Comparison of ENCODE assay signal across 19 cellular contexts in genomic region chr6:155088856-155089255, GRCh38.
DNase-seq lines count a peak whose midpoint lies in the region; ATAC-seq, FAIRE-seq and TF ChIP-seq lines count a peak whose summit lies in the region.
"Had no signal": no experiment of that assay in that cellular context is flagged by ENCODE, and none has a peak within 500 bp of the region (broad histone marks: within the 10 kb centered on the region; RNA-seq: fewer than 3 reads in every experiment).

No MANE protein-coding gene starts in this region.

- H3K4me1 Mint-ChIP-seq in natural killer cell treated with Interleukin-12 subunit alpha and Interleukin-12 subunit beta and Interleukin-15 and Interleukin-18, amount 100 ng/mL, for 72 hours (ENCODE audit: low read depth in 2 of 2): peaks cover 4 to 13% of the 10 kb centered on the region in 2 donors

- DNase-seq in GM18507 (ENCODE audit: extremely low spot score, insufficient read length, low read depth): no peak
- peak; percentile 52 for DNase-seq in kidney tubule cell (ENCODE audit: low spot score)
- no peak for DNase-seq in right atrium auricular region (ENCODE audit: low spot score)
- no peak for DNase-seq in natural killer cell treated with Interleukin-12 subunit alpha and Interleukin-12 subunit beta and Interleukin-15 and Interleukin-18, amount 100 ng/mL, for 72 hours (ENCODE audit: low spot score)
- DNase-seq in osteoblast (ENCODE audit: insufficient read length, low spot score, missing footprints): no peak
- DNase-seq: GF-D8, Karpas-422, MM.1S, NCI-H1105, NCI-H1694 treated with DMSO at 0.1 percent for 48 hours, NCI-H446 had no signal

- no peak overlapping the region for H3K4me2 ChIP-seq in osteoblast (ENCODE audit: insufficient read depth, low read length)
- H3K4me2 ChIP-seq: A549 had no signal

- H3K4me3 ChIP-seq in right atrium auricular region: no peak overlapping the region
- H3K4me3 ChIP-seq in osteoblast (ENCODE audit: insufficient read depth, low read length): no peak overlapping the region
- H3K4me3 ChIP-seq: A549, SJSA1 had no signal

- H3K36me3 ChIP-seq in right atrium auricular region (no peaks in the 10 kb centered on the region), osteoblast (ENCODE audit: insufficient read depth, low read length) (no peaks in the 10 kb centered on the region)

- H3K9me3 Mint-ChIP-seq in natural killer cell treated with Interleukin-12 subunit alpha and Interleukin-12 subunit beta and Interleukin-15 and Interleukin-18, amount 100 ng/mL, for 72 hours: no peaks in the 10 kb centered on the region

- no peaks in the 10 kb centered on the region for H3K4me1 ChIP-seq in right atrium auricular region
- peaks cover 37% of the 10 kb centered on the region for H3K4me1 ChIP-seq in osteoblast (ENCODE audit: insufficient read depth, low read length)

- peaks cover 0 to 8% of the 10 kb centered on the region in 2 donors for H3K27me3 Mint-ChIP-seq in natural killer cell treated with Interleukin-12 subunit alpha and Interleukin-12 subunit beta and Interleukin-15 and Interleukin-18, amount 100 ng/mL, for 72 hours

- no peak overlapping the region for H2AFZ ChIP-seq in osteoblast (ENCODE audit: low read length)

- H3K27ac Mint-ChIP-seq in natural killer cell treated with Interleukin-12 subunit alpha and Interleukin-12 subunit beta and Interleukin-15 and Interleukin-18, amount 100 ng/mL, for 72 hours: no peak overlapping the region

- no peaks in the 10 kb centered on the region for H4K20me1 ChIP-seq in osteoblast (ENCODE audit: insufficient read depth, low read length)

- no peak overlapping the region for H3K27ac ChIP-seq in right atrium auricular region
- no peak overlapping the region for H3K27ac ChIP-seq in osteoblast (ENCODE audit: low read depth, low read length)
- H3K27ac ChIP-seq: A549, C4-2B, SJSA1 had no signal

- H3K9me3 ChIP-seq in right atrium auricular region: no peaks in the 10 kb centered on the region
- no peaks in the 10 kb centered on the region for H3K9me3 ChIP-seq in osteoblast (ENCODE audit: low read depth, low read length)
- H3K9me3 ChIP-seq: A549, SJSA1 had no signal

- FAIRE-seq in GM18507 (lab: Jason Lieb, UNC): peak; percentile 33
- FAIRE-seq: A549, D721Med, GM19239, H54 had no signal

- no peaks in the 10 kb centered on the region for H3K79me2 ChIP-seq in osteoblast (ENCODE audit: insufficient read depth, low read length)

- H3K4me3 Mint-ChIP-seq in natural killer cell treated with Interleukin-12 subunit alpha and Interleukin-12 subunit beta and Interleukin-15 and Interleukin-18, amount 100 ng/mL, for 72 hours: no peak overlapping the region

- peaks cover 18% of the 10 kb centered on the region for H3K36me3 Mint-ChIP-seq in natural killer cell treated with Interleukin-12 subunit alpha and Interleukin-12 subunit beta and Interleukin-15 and Interleukin-18, amount 100 ng/mL, for 72 hours

- no peak for TF ChIP-seq CTCF in right atrium auricular region (IDR thresholded peaks at IDR 0.05)
- no peak for TF ChIP-seq CTCF in osteoblast (IDR thresholded peaks at IDR 0.05; ENCODE audit: extremely low read depth, low read depth, low read length)

- H3K27me3 ChIP-seq in right atrium auricular region: no peaks in the 10 kb centered on the region
- no peaks in the 10 kb centered on the region for H3K27me3 ChIP-seq in osteoblast (ENCODE audit: insufficient read depth, low read length)
- H3K27me3 ChIP-seq: SJSA1 had no signal

- ATAC-seq in GM21619 (IDR thresholded peaks at IDR 0.05; ENCODE audit: unreplicated experiment) (peak; percentile 47), HG03159 (IDR thresholded peaks at IDR 0.05; ENCODE audit: unreplicated experiment) (peak; percentile 39)
- no peak for ATAC-seq in natural killer cell treated with Interleukin-12 subunit alpha and Interleukin-12 subunit beta and Interleukin-15 and Interleukin-18, amount 100 ng/mL, for 72 hours
- ATAC-seq: A549 had no signal

Comparison
In these comparisons a context has a peak if more than half of its experiments do, and no peak if none do; other contexts are left out.
1. ATAC-seq: peak in GM21619 (single experiment) and HG03159 (single experiment); none in natural killer cell treated with Interleukin-12 subunit alpha and Interleukin-12 subunit beta and Interleukin-15 and Interleukin-18, amount 100 ng/mL, for 72 hours (0 of 2).